In genomic region chr17:37180371-37180770, GRCh38 we compare ENCODE assay signal across 19 cellular contexts.
"Had no signal": no experiment of that assay in that cellular context is flagged by ENCODE, and none has a peak within 500 bp of the region (broad histone marks: within the 10 kb centered on the region; RNA-seq: fewer than 3 reads in every experiment).

No MANE protein-coding gene starts in this region.

- ATAC-seq: activated CD8-positive, alpha-beta T cell treated with anti-CD3 and anti-CD28 coated beads for 36 hours; activated T-cell treated with anti-CD3 and anti-CD28 coated beads, Interleukin-2, amount 50 U/mL, for 72 hours; left colon; naive thymus-derived CD8-positive, alpha-beta T cell; right cardiac atrium; stimulated activated memory B cell treated with anti-CD40 and anti-IgM and Interleukin-4, amounts not matched to agents 10 μg/mL and 1 μg/mL and 100 μg/mL, for 72 hours had no signal

- H3K36me3 ChIP-seq: neutrophil had no signal

- H3K9me3 ChIP-seq: neutrophil, spleen, tibial nerve, vagina had no signal

- H3K27me3 ChIP-seq: neutrophil, spleen, tibial nerve, vagina had no signal

- H3K4me1 ChIP-seq: spleen, vagina had no signal

- H3K4me3 ChIP-seq: spleen, tibial nerve, vagina had no signal

- H3K27ac ChIP-seq: neutrophil, spleen, tibial nerve, vagina had no signal

- DNase-seq: activated CD8-positive, alpha-beta memory T cell treated with anti-CD3 and anti-CD28 coated beads, Interleukin-2, amount 50 U/mL, for 4 hours; activated CD8-positive, alpha-beta T cell treated with anti-CD3 and anti-CD28 coated beads for 36 hours; activated gamma-delta T cell treated with Interleukin-2 at 50 U/mL for 16 hours; activated naive CD8-positive, alpha-beta T cell treated with anti-CD3 and anti-CD28 coated beads for 36 hours; activated T-cell treated with anti-CD3 and anti-CD28 coated beads, Interleukin-2, amount 50 U/mL, for 72 hours; aorta; caudate nucleus; effector memory CD4-positive, alpha-beta T cell; erythroblast; immature natural killer cell; left colon; naive thymus-derived CD8-positive, alpha-beta T cell; right cardiac atrium; spleen; stimulated activated CD4-positive, alpha-beta T cell treated with anti-CD3 and anti-CD28 coated beads, Interleukin-1b, Interleukin-23, amount 100 ng/mL, for 48 hours had no signal
